21 cellular contexts compared by ENCODE assay signal in the genomic region with DNA sequence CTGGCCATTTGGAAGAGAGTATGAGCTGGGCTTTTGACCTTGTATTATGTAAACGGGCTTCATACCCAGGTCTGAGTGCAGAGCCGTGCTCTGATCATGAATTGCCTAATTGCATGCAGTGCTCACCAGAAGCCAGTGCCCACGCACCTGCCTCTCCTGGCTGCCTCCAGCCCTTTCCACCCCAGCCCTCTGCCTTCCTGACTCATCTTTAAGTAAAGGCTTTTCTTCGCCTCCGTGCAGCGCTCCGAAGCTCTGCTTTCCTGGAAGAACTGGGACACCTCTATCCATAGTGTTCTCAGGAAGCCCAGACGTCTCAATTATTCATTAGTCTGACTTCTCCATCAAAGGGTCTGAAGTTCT.
A peak's percentile ranks its signal among the peaks of the same experiment; 100 is the strongest.
DNase-seq lines count a peak whose midpoint lies in the region; ATAC-seq and TF ChIP-seq lines count a peak whose summit lies in the region.
"Had no signal": no experiment of that assay in that cellular context is flagged by ENCODE, and none has a peak within 500 bp of the region (broad histone marks: within the 10 kb centered on the region; RNA-seq: fewer than 3 reads in every experiment).

No MANE protein-coding gene starts in this region.

- H3K27me3 Mint-ChIP-seq in activated CD8-positive, alpha-beta memory T cell treated with anti-CD3 and anti-CD28 coated beads, Interleukin-2, amount 10 ng/mL, durations not matched to agents 7 days and 5 days: peaks cover 2% of the 10 kb centered on the region
- peaks cover 10% of the 10 kb centered on the region for H3K27me3 Mint-ChIP-seq in activated naive CD4-positive, alpha-beta T cell treated with anti-CD3 and anti-CD28 coated beads for 36 hours (ENCODE audit: low read depth)

- intact Hi-C loops in activated naive CD4-positive, alpha-beta T cell treated with anti-CD3 and anti-CD28 coated beads for 36 hours (cut with micrococcal nuclease): no loop called here

- no peak overlapping the region for H3K27ac ChIP-seq in coronary artery
- H3K27ac ChIP-seq: neural progenitor cell, uterus had no signal

- no peaks in the 10 kb centered on the region for H3K4me1 Mint-ChIP-seq in activated CD8-positive, alpha-beta memory T cell treated with anti-CD3 and anti-CD28 coated beads, Interleukin-2, amount 10 ng/mL, durations not matched to agents 7 days and 5 days
- no peaks in the 10 kb centered on the region for H3K4me1 Mint-ChIP-seq in activated naive CD4-positive, alpha-beta T cell treated with anti-CD3 and anti-CD28 coated beads for 36 hours (ENCODE audit: low read depth)
- H3K4me1 Mint-ChIP-seq: CD4-positive, CD25-positive, alpha-beta regulatory T cell; IgD-negative memory B cell had no signal

- no peak overlapping the region for H3K4me3 Mint-ChIP-seq in activated CD8-positive, alpha-beta memory T cell treated with anti-CD3 and anti-CD28 coated beads, Interleukin-2, amount 10 ng/mL, durations not matched to agents 7 days and 5 days
- no peak overlapping the region for H3K4me3 Mint-ChIP-seq in activated naive CD4-positive, alpha-beta T cell treated with anti-CD3 and anti-CD28 coated beads for 36 hours
- H3K4me3 Mint-ChIP-seq: CD4-positive, CD25-positive, alpha-beta regulatory T cell; IgD-negative memory B cell; neural progenitor cell had no signal

- H3K27me3 ChIP-seq in HAP-1 (ENCODE audit: low read depth): no peaks in the 10 kb centered on the region
- H3K27me3 ChIP-seq: neural progenitor cell, uterus had no signal

- DNase-seq in activated CD8-positive, alpha-beta memory T cell treated with anti-CD3 and anti-CD28 coated beads for 24 hours: peak; percentile 9
- DNase-seq in activated CD8-positive, alpha-beta memory T cell treated with anti-CD3 and anti-CD28 coated beads, Interleukin-2, amount 10 ng/mL, durations not matched to agents 7 days and 5 days: no peak
- DNase-seq in RPMI7951 (ENCODE audit: low read depth): peak; percentile 76
- peak; percentile 31 for DNase-seq in coronary artery (ENCODE audit: low spot score)
- DNase-seq in ureter (ENCODE audit: low spot score): peak; percentile 4
- DNase-seq in HAP-1 (ENCODE audit: low spot score in 2 of 2): no peak
- DNase-seq in activated naive CD4-positive, alpha-beta T cell treated with anti-CD3 and anti-CD28 coated beads for 36 hours: no peak
- DNase-seq: ACHN; activated effector memory CD4-positive, alpha-beta T cell treated with anti-CD3 and anti-CD28 coated beads, Interleukin-2, amount 50 U/mL, for 16 hours; CD4-positive, CD25-positive, alpha-beta regulatory T cell; effector CD8-positive, alpha-beta T cell; left colon; MV-4-11; NCI-H1930; NCI-H524; SK-N-SH; uterus had no signal

- H3K27ac Mint-ChIP-seq in activated CD8-positive, alpha-beta memory T cell treated with anti-CD3 and anti-CD28 coated beads, Interleukin-2, amount 10 ng/mL, durations not matched to agents 7 days and 5 days: no peak overlapping the region
- H3K27ac Mint-ChIP-seq in activated naive CD4-positive, alpha-beta T cell treated with anti-CD3 and anti-CD28 coated beads for 36 hours: no peak overlapping the region
- H3K27ac Mint-ChIP-seq: CD4-positive, CD25-positive, alpha-beta regulatory T cell; IgD-negative memory B cell; neural progenitor cell had no signal

- H3K9me3 Mint-ChIP-seq in activated CD8-positive, alpha-beta memory T cell treated with anti-CD3 and anti-CD28 coated beads, Interleukin-2, amount 10 ng/mL, durations not matched to agents 7 days and 5 days (ENCODE audit: low read depth): no peaks in the 10 kb centered on the region
- H3K9me3 Mint-ChIP-seq in activated naive CD4-positive, alpha-beta T cell treated with anti-CD3 and anti-CD28 coated beads for 36 hours: peaks cover 2% of the 10 kb centered on the region
- H3K9me3 Mint-ChIP-seq: neural progenitor cell had no signal

- no peak for ATAC-seq in activated CD8-positive, alpha-beta memory T cell treated with anti-CD3 and anti-CD28 coated beads, Interleukin-2, amount 10 ng/mL, durations not matched to agents 7 days and 5 days
- ATAC-seq in GM21786 (IDR thresholded peaks at IDR 0.05; ENCODE audit: unreplicated experiment): no peak
- ATAC-seq: activated CD4-positive, CD25-positive, alpha-beta regulatory T cell treated with anti-CD3 and anti-CD28 coated beads, Interleukin-2, amount 50 U/mL, for 24 hours; left colon had no signal

- no peaks in the 10 kb centered on the region for H3K36me3 ChIP-seq in HAP-1 (replicated peaks)
- H3K36me3 ChIP-seq: neural progenitor cell, uterus had no signal

- no peaks in the 10 kb centered on the region for H3K9me3 ChIP-seq in HAP-1
- H3K9me3 ChIP-seq: SK-N-SH, uterus had no signal

- H3K4me1 ChIP-seq in HAP-1: no peaks in the 10 kb centered on the region
- H3K4me1 ChIP-seq: uterus had no signal

- TF ChIP-seq CTCF in coronary artery (IDR thresholded peaks at IDR 0.05): no peak

- H3K4me3 ChIP-seq in coronary artery: no peak overlapping the region
- H3K4me3 ChIP-seq in HAP-1: no peak overlapping the region
- H3K4me3 ChIP-seq: neural progenitor cell, uterus had no signal

- H3K36me3 Mint-ChIP-seq in activated CD8-positive, alpha-beta memory T cell treated with anti-CD3 and anti-CD28 coated beads, Interleukin-2, amount 10 ng/mL, durations not matched to agents 7 days and 5 days: no peaks in the 10 kb centered on the region
- no peaks in the 10 kb centered on the region for H3K36me3 Mint-ChIP-seq in activated naive CD4-positive, alpha-beta T cell treated with anti-CD3 and anti-CD28 coated beads for 36 hours (ENCODE audit: low read depth)
- H3K36me3 Mint-ChIP-seq: CD4-positive, CD25-positive, alpha-beta regulatory T cell; neural progenitor cell had no signal

- in situ Hi-C loops in HAP-1 (cut with MboI; ENCODE audit: low sequenced_read_pairs): no loop called here

- CTCF ChIA-PET in activated CD8-positive, alpha-beta memory T cell treated with anti-CD3 and anti-CD28 coated beads, Interleukin-2, amount 10 ng/mL, durations not matched to agents 7 days and 5 days (lab: Charles Lee): no interaction called here
- CTCF ChIA-PET in activated naive CD4-positive, alpha-beta T cell treated with anti-CD3 and anti-CD28 coated beads for 36 hours (lab: Charles Lee): no interaction called here

Comparison
In these comparisons a context has a peak if more than half of its experiments do, and no peak if none do; other contexts are left out.
1. DNase-seq: peak in activated CD8-positive, alpha-beta memory T cell treated with anti-CD3 and anti-CD28 coated beads for 24 hours (single experiment), RPMI7951 (single experiment), coronary artery (single experiment) and ureter (single experiment); none in activated CD8-positive, alpha-beta memory T cell treated with anti-CD3 and anti-CD28 coated beads, Interleukin-2, amount 10 ng/mL, durations not matched to agents 7 days and 5 days (single experiment), HAP-1 (0 of 2) and activated naive CD4-positive, alpha-beta T cell treated with anti-CD3 and anti-CD28 coated beads for 36 hours (single experiment).